Comparison of ENCODE assay signal across 9 cellular contexts in genomic region chr13:25171170-25171516, GRCh38. TPM values are rescaled to one million over a fixed set of nuclear protein-coding genes. Genes with fewer than 3 reads are reported as not detected.
DNase-seq lines count a peak whose midpoint lies in the region; ATAC-seq and TF ChIP-seq lines count a peak whose summit lies in the region.
"Had no signal": no experiment of that assay in that cellular context is flagged by ENCODE, and none has a peak within 500 bp of the region (broad histone marks: within the 10 kb centered on the region; RNA-seq: fewer than 3 reads in every experiment).

No MANE protein-coding gene starts in this region.

- no peak overlapping the region for H3K27ac Mint-ChIP-seq in activated CD4-positive, alpha-beta T cell treated with anti-CD3 and anti-CD28 coated beads, Interleukin-2, amount 10 ng/mL, durations not matched to agents 7 days and 5 days
- H3K27ac Mint-ChIP-seq in activated naive CD8-positive, alpha-beta T cell treated with anti-CD3 and anti-CD28 coated beads, Interleukin-2, amount 10 ng/mL, durations not matched to agents 7 days and 5 days, result no peak overlapping the region

- H3K27me3 Mint-ChIP-seq in activated CD4-positive, alpha-beta T cell treated with anti-CD3 and anti-CD28 coated beads, Interleukin-2, amount 10 ng/mL, durations not matched to agents 7 days and 5 days, result peaks cover 64% of the 10 kb centered on the region
- peaks cover 75% of the 10 kb centered on the region for H3K27me3 Mint-ChIP-seq in activated naive CD8-positive, alpha-beta T cell treated with anti-CD3 and anti-CD28 coated beads, Interleukin-2, amount 10 ng/mL, durations not matched to agents 7 days and 5 days

- H3K9me3 Mint-ChIP-seq in activated CD4-positive, alpha-beta T cell treated with anti-CD3 and anti-CD28 coated beads, Interleukin-2, amount 10 ng/mL, durations not matched to agents 7 days and 5 days, result no peaks in the 10 kb centered on the region
- H3K9me3 Mint-ChIP-seq in activated naive CD8-positive, alpha-beta T cell treated with anti-CD3 and anti-CD28 coated beads, Interleukin-2, amount 10 ng/mL, durations not matched to agents 7 days and 5 days, result no peaks in the 10 kb centered on the region

- intact Hi-C loops in tibial artery (cut with DNase I; ENCODE audit: low total_unique reads), result no loop called here

- peak overlapping the region; percentile 9 for H3K4me3 Mint-ChIP-seq in activated CD4-positive, alpha-beta T cell treated with anti-CD3 and anti-CD28 coated beads, Interleukin-2, amount 10 ng/mL, durations not matched to agents 7 days and 5 days
- peak overlapping the region; percentile 50 for H3K4me3 Mint-ChIP-seq in activated naive CD8-positive, alpha-beta T cell treated with anti-CD3 and anti-CD28 coated beads, Interleukin-2, amount 10 ng/mL, durations not matched to agents 7 days and 5 days

- peaks cover 11% of the 10 kb centered on the region for H3K4me1 Mint-ChIP-seq in activated CD4-positive, alpha-beta T cell treated with anti-CD3 and anti-CD28 coated beads, Interleukin-2, amount 10 ng/mL, durations not matched to agents 7 days and 5 days
- peaks cover 10% of the 10 kb centered on the region for H3K4me1 Mint-ChIP-seq in activated naive CD8-positive, alpha-beta T cell treated with anti-CD3 and anti-CD28 coated beads, Interleukin-2, amount 10 ng/mL, durations not matched to agents 7 days and 5 days

- H3K9me3 ChIP-seq in tibial artery, result no peaks in the 10 kb centered on the region

- no peaks in the 10 kb centered on the region for H3K36me3 Mint-ChIP-seq in activated CD4-positive, alpha-beta T cell treated with anti-CD3 and anti-CD28 coated beads, Interleukin-2, amount 10 ng/mL, durations not matched to agents 7 days and 5 days (ENCODE audit: low read depth)
- no peaks in the 10 kb centered on the region for H3K36me3 Mint-ChIP-seq in activated naive CD8-positive, alpha-beta T cell treated with anti-CD3 and anti-CD28 coated beads, Interleukin-2, amount 10 ng/mL, durations not matched to agents 7 days and 5 days

- ATAC-seq in activated naive CD8-positive, alpha-beta T cell treated with anti-CD3 and anti-CD28 coated beads, Interleukin-2, amount 10 ng/mL, durations not matched to agents 7 days and 5 days (ENCODE audit: low read depth), result no peak
- ATAC-seq in GM21367 (IDR thresholded peaks at IDR 0.05; ENCODE audit: unreplicated experiment), result no peak

- H3K4me3 ChIP-seq in tibial artery, result peak overlapping the region in 1 of 2 donors; percentile 40

- H3K4me1 ChIP-seq in tibial artery, result peaks cover 0 to 16% (median 9%) of the 10 kb centered on the region in 4 donors

- no peak for DNase-seq in activated CD4-positive, alpha-beta T cell treated with anti-CD3 and anti-CD28 coated beads, Interleukin-2, amount 10 ng/mL, durations not matched to agents 7 days and 5 days
- no peak for DNase-seq in activated CD4-positive, alpha-beta T cell treated with anti-CD3 and anti-CD28 coated beads for 48 hours
- no peak for DNase-seq in activated naive CD8-positive, alpha-beta T cell treated with anti-CD3 and anti-CD28 coated beads, Interleukin-2, amount 10 ng/mL, durations not matched to agents 7 days and 5 days
- DNase-seq in substantia nigra (lab: John Stamatoyannopoulos, UW) (peak in 15 of 49 donors; percentile 59 to 91 (median 73)), tibial artery (no peak), DMS79 (lab: John Stamatoyannopoulos, UW) (no peak)
- DNase-seq: activated gamma-delta T cell treated with Interleukin-2 at 50 U/mL for 16 hours had no signal

- H3K27me3 ChIP-seq in layer of hippocampus (ENCODE audit: control insufficient read depth, insufficient read depth, low read length) (no peaks in the 10 kb centered on the region), tibial artery (peaks cover 0 to 53% of the 10 kb centered on the region in 2 donors)

- H3K27ac ChIP-seq in layer of hippocampus (ENCODE audit: low read depth, low read length), result peak overlapping the region; percentile 95
- H3K27ac ChIP-seq in substantia nigra (ENCODE audit: low read depth, low read length, poor library complexity, severe bottlenecking), result peak overlapping the region; percentile 98
- no peak overlapping the region for H3K27ac ChIP-seq in tibial artery

- CTCF ChIA-PET in activated CD4-positive, alpha-beta T cell treated with anti-CD3 and anti-CD28 coated beads, Interleukin-2, amount 10 ng/mL, durations not matched to agents 7 days and 5 days (lab: Charles Lee), result interaction anchor here (0.6 to 1.1 kb wide), 2 partner anchors 12 to 1098 kb away, joined by 3 to 4 read pairs; no protein-coding TSS in a partner anchor

- H3K36me3 ChIP-seq in tibial artery, result no peaks in the 10 kb centered on the region

- POLR2A ChIA-PET in activated CD4-positive, alpha-beta T cell treated with anti-CD3 and anti-CD28 coated beads, Interleukin-2, amount 10 ng/mL, durations not matched to agents 7 days and 5 days (lab: Charles Lee), result no interaction called here
- POLR2A ChIA-PET in activated naive CD8-positive, alpha-beta T cell treated with anti-CD3 and anti-CD28 coated beads, Interleukin-2, amount 10 ng/mL, durations not matched to agents 7 days and 5 days (lab: Charles Lee), result no interaction called here

- TF ChIP-seq CTCF in tibial artery (IDR thresholded peaks at IDR 0.05), result no peak

RNA-seq across cellular contexts. Expression of gene AMER2, which starts 0.9 kb away (rescaled TPM):
- total RNA-seq in activated CD4-positive, alpha-beta T cell treated with anti-CD3 and anti-CD28 coated beads, Interleukin-2, amount 10 ng/mL, durations not matched to agents 7 days and 5 days, result not detected
- total RNA-seq in activated naive CD8-positive, alpha-beta T cell treated with anti-CD3 and anti-CD28 coated beads, Interleukin-2, amount 10 ng/mL, durations not matched to agents 7 days and 5 days, result not detected

Comparison
In these comparisons a context has a peak if more than half of its experiments do, and no peak if none do; other contexts are left out.
1. H3K27ac ChIP-seq: peak in layer of hippocampus (single experiment) and substantia nigra (single experiment); none in tibial artery (0 of 2).